32 cellular contexts compared by ENCODE assay signal in the genomic region with DNA sequence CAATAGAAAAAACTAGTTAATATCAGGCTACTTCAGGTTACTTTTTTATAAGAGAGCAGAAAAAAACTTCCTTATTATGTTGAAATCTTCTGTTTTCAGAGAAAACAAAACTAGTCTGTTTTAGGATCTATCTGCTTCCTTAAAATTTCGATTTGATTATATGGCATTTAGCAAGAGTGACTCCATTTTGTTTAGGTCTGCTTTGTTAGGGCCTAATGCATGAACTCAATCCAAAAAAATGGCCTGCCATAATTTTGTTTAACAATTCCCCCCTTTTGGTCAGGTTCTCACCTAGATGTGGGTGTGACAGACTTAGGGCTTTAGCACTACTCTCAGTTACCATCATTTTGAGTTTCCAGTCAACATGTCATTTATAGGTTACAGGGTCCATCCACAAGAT.
"Had no signal": no experiment of that assay in that cellular context is flagged by ENCODE, and none has a peak within 500 bp of the region (broad histone marks: within the 10 kb centered on the region; RNA-seq: fewer than 3 reads in every experiment).

No MANE protein-coding gene starts in this region.

- DNase-seq: activated effector memory CD4-positive, alpha-beta T cell treated with anti-CD3 and anti-CD28 coated beads, Interleukin-2, amount 50 U/mL, for 16 hours; activated effector memory CD4-positive, alpha-beta T cell treated with Interleukin-2 at 50 U/mL for 16 hours; activated gamma-delta T cell; activated gamma-delta T cell treated with Interleukin-2 at 50 U/mL for 16 hours; activated naive CD4-positive, alpha-beta T cell; activated naive CD4-positive, alpha-beta T cell treated with anti-CD3 and anti-CD28 coated beads for 36 hours; activated naive CD4-positive, alpha-beta T cell treated with anti-CD3 and anti-CD28 coated beads, Interleukin-2, amount 10 ng/mL, durations not matched to agents 7 days and 5 days; activated naive CD4-positive, alpha-beta T cell treated with anti-CD3 and anti-CD28 coated beads, Interleukin-2, amount 50 U/mL, for 16 hours; activated naive CD4-positive, alpha-beta T cell treated with Interleukin-2 at 50 U/mL for 16 hours; activated naive CD8-positive, alpha-beta T cell treated with anti-CD3 and anti-CD28 coated beads for 36 hours; activated naive CD8-positive, alpha-beta T cell treated with anti-CD3 and anti-CD28 coated beads, Interleukin-2, amount 10 ng/mL, durations not matched to agents 7 days and 5 days; activated naive CD8-positive, alpha-beta T cell treated with anti-CD3 and anti-CD28 coated beads, Interleukin-2, amount 50 U/mL, for 24 hours; activated T-cell treated with anti-CD3 and anti-CD28 coated beads, Interleukin-2, amount 50 U/mL, for 24 hours; activated T-cell treated with anti-CD3 and anti-CD28 coated beads, Interleukin-2, amount 50 U/mL, for 4 hours; activated T-cell treated with anti-CD3 and anti-CD28 coated beads, Interleukin-2, amount 50 U/mL, for 48 hours; activated T-cell treated with anti-CD3 and anti-CD28 coated beads, Interleukin-2, amount 50 U/mL, for 72 hours; adrenal gland; amniotic stem cell; amygdala; anterior cingulate cortex; aorta; body of pancreas; brain microvascular endothelial cell; caudate nucleus; central memory CD4-positive, alpha-beta T cell; cerebellar nuclear complex had no signal

- H3K36me3 ChIP-seq: adrenal gland, ascending aorta, brain microvascular endothelial cell, breast epithelium, cardiac muscle cell had no signal

- H3K4me1 ChIP-seq: ascending aorta, body of pancreas, breast epithelium had no signal

- H3K4me3 ChIP-seq: adrenal gland, ascending aorta, body of pancreas, breast epithelium, cardiac muscle cell had no signal

- ATAC-seq: activated naive CD4-positive, alpha-beta T cell treated with anti-CD3 and anti-CD28 coated beads, Interleukin-2, amount 50 U/mL, for 72 hours; activated naive CD8-positive, alpha-beta T cell treated with anti-CD3 and anti-CD28 coated beads, Interleukin-2, amount 50 U/mL, for 24 hours; activated T-cell treated with anti-CD3 and anti-CD28 coated beads, Interleukin-2, amount 50 U/mL, for 4 hours; activated T-cell treated with anti-CD3 and anti-CD28 coated beads, Interleukin-2, amount 50 U/mL, for 72 hours; activated T-helper 17 cell treated with anti-CD3 and anti-CD28 coated beads, Interleukin-2, amount 50 U/mL, for 72 hours; body of pancreas had no signal

- H3K27ac ChIP-seq: adrenal gland, ascending aorta, body of pancreas, brain microvascular endothelial cell, breast epithelium, cardiac muscle cell had no signal

- FAIRE-seq: bronchial epithelial cell had no signal

- H3K9me3 ChIP-seq: adrenal gland, ascending aorta, body of pancreas, breast epithelium had no signal

- H3K27me3 ChIP-seq: adrenal gland, ascending aorta, body of pancreas, brain microvascular endothelial cell, breast epithelium, cardiac muscle cell had no signal
